11 cellular contexts compared by ENCODE assay signal in the genomic region with DNA sequence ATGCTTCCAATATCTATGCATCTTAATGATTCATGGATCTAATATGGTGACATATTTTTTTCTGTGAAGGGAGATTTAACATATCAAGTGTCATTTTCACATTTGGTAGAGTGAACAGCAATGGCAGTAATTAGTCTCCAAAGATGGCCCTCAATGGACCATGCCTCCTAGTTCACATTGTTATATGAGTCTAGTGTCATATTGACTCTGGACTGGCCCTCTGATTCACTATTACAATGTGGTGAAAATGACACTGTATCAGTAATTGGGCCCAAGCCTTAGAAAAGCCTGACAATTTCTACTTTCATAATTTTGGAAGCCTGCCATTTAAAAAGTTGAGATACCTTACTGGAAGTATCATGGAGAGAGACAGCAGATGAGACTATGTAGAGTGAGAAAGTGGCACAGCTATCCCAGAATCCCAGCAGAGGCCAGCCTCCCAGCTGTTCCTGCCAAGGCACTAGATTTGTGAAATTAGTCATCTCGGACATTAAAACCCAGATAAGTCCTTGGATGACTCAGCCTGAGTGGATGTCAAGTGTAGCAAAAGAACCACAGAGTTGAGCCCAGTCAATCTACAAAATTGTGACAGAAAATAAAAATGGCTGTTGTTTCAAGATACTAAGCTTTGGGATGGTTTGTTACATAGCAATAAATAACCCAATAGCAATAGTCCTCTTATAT.
DNase-seq lines count a peak whose midpoint lies in the region.
"Had no signal": no experiment of that assay in that cellular context is flagged by ENCODE, and none has a peak within 500 bp of the region (broad histone marks: within the 10 kb centered on the region; RNA-seq: fewer than 3 reads in every experiment).

No MANE protein-coding gene starts in this region.

- in situ Hi-C loops in GM23248 (cut with MboI) = no loop called here

- no peaks in the 10 kb centered on the region for H4K20me1 ChIP-seq in GM23248 (ENCODE audit: insufficient read depth)
- H4K20me1 ChIP-seq in Karpas-422 (ENCODE audit: insufficient read depth, low read depth, low read length) = no peaks in the 10 kb centered on the region

- no peak overlapping the region for H3K27ac ChIP-seq in GM23248
- H3K27ac ChIP-seq in epithelial cell of prostate = no peak overlapping the region
- no peak overlapping the region for H3K27ac ChIP-seq in Karpas-422 (ENCODE audit: low read length)
- H3K27ac ChIP-seq: testis had no signal

- H3K4me2 ChIP-seq in GM23248 (ENCODE audit: unreplicated experiment) (no peak overlapping the region), Karpas-422 (ENCODE audit: low read depth, low read length, poor library complexity, severe bottlenecking) (no peak overlapping the region)

- H3K9me3 ChIP-seq in GM23248 (ENCODE audit: low read depth) (no peaks in the 10 kb centered on the region), Karpas-422 (ENCODE audit: low read length) (no peaks in the 10 kb centered on the region)
- H3K9me3 ChIP-seq: testis had no signal

- 0 to 23% methylated on average over 1 of the region's 1 CpG for WGBS in GM23248 (ENCODE audit: low coverage in 1 of 2, low lambda C conversion rate in 2 of 2, missing lambda C conversion rate in 2 of 2), 2 experiments

- DNase-seq in GM23248 = peak; percentile 56
- peak; percentile 15 for DNase-seq in NCI-H69 (lab: John Stamatoyannopoulos, UW)
- peak; percentile 44 for DNase-seq in epithelial cell of prostate (ENCODE audit: low read depth, low spot score)
- DNase-seq in stromal cell of bone marrow (ENCODE audit: low read depth) = peak; percentile 81
- DNase-seq in DMS79 treated with DMSO at 0.1 percent for 48 hours (lab: John Stamatoyannopoulos, UW) = no peak
- DNase-seq in activated CD4-positive, alpha-beta T cell treated with anti-CD3 and anti-CD28 coated beads for 4 hours = no peak
- no peak for DNase-seq in Karpas-422
- DNase-seq: activated CD8-positive, alpha-beta memory T cell treated with anti-CD3 and anti-CD28 coated beads for 24 hours; amniotic stem cell; NCI-H1694; testis had no signal

- no peak overlapping the region for H2AFZ ChIP-seq in GM23248
- no peak overlapping the region for H2AFZ ChIP-seq in Karpas-422 (ENCODE audit: low read length)

- H3K4me3 ChIP-seq in GM23248 = no peak overlapping the region
- H3K4me3 ChIP-seq in Karpas-422 (ENCODE audit: low read length) = no peak overlapping the region
- H3K4me3 ChIP-seq: testis had no signal

- H3K36me3 ChIP-seq in GM23248 (ENCODE audit: low read depth) (no peaks in the 10 kb centered on the region), Karpas-422 (ENCODE audit: insufficient read depth, low read length) (no peaks in the 10 kb centered on the region)

- no peaks in the 10 kb centered on the region for H3F3A ChIP-seq in GM23248 (ENCODE audit: insufficient read depth)

- H3K79me2 ChIP-seq in GM23248 (ENCODE audit: insufficient read depth) = no peaks in the 10 kb centered on the region
- H3K79me2 ChIP-seq in Karpas-422 (ENCODE audit: low read length) = no peaks in the 10 kb centered on the region

- no peak overlapping the region for H3K9ac ChIP-seq in GM23248
- no peak overlapping the region for H3K9ac ChIP-seq in Karpas-422 (ENCODE audit: low read length)

- H3K9me2 ChIP-seq in GM23248 (ENCODE audit: insufficient read depth) = no peaks in the 10 kb centered on the region
- no peaks in the 10 kb centered on the region for H3K9me2 ChIP-seq in Karpas-422 (replicated peaks; ENCODE audit: insufficient read depth, low read length)

- H3K27me3 ChIP-seq in GM23248 (replicated peaks; ENCODE audit: insufficient read depth) (no peaks in the 10 kb centered on the region), Karpas-422 (ENCODE audit: low read length) (no peaks in the 10 kb centered on the region)
- H3K27me3 ChIP-seq: testis had no signal

- H3K4me1 ChIP-seq in GM23248 (ENCODE audit: insufficient read depth) = no peaks in the 10 kb centered on the region
- H3K4me1 ChIP-seq in Karpas-422 (ENCODE audit: low read length) = no peaks in the 10 kb centered on the region
- H3K4me1 ChIP-seq: testis had no signal

Comparison
In these comparisons a context has a peak if more than half of its experiments do, and no peak if none do; other contexts are left out.
1. DNase-seq: peak in GM23248 (single experiment), NCI-H69 (single experiment), epithelial cell of prostate (single experiment) and stromal cell of bone marrow (single experiment); none in DMS79 treated with DMSO at 0.1 percent for 48 hours (single experiment), activated CD4-positive, alpha-beta T cell treated with anti-CD3 and anti-CD28 coated beads for 4 hours (0 of 2) and Karpas-422 (single experiment).